Comparison of ENCODE assay signal across 8 cellular contexts in the genomic region with DNA sequence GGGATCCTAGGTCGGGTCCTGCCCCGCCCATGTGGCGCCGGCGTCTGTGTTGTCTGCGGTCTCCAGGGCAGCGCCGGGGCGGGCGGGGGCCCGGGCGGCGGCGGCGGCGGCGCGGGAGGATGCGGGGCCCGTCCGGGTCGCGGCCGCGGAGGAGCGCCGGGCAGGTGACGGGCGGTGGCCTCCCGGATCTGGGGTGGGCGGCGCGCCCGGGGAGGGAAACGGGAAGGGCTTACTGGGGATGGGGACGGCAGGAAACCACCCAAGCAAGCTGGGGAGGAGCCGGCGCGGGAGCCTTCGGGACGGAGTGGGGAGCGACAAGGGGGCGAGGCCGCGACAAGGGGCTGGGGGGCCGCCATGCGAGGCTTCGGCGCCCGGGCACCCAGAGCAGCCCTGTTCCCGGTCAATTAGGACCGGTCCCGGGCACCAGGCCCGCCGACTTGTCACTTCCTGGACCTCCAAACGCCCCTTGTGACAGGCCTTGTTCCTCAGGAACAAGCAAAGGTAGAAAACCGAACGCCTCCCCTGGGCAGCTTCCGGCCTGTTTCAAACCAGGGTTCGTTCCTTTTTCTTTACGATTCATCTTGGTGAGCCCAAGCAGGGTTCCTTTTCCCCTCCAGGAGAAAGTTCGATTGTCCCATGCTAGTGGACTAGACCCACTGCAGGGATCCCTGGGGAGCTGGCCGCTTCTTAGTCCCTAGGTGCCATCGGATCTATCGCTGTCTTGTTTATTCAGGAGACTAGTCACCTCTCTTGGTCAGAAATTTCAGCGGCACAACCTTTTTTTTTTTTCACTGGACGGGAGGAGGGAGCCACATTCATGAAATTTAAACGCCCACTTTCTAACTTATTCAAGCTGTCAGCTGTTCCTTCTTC. TPM values are rescaled to one million over a fixed set of nuclear protein-coding genes. Genes with fewer than 3 reads are reported as not detected.
DNase-seq lines count a peak whose midpoint lies in the region; ATAC-seq and TF ChIP-seq lines count a peak whose summit lies in the region.

No MANE protein-coding gene starts in this region.

- H3K36me3 Mint-ChIP-seq in activated CD8-positive, alpha-beta memory T cell treated with anti-CD3 and anti-CD28 coated beads, Interleukin-2, amount 10 ng/mL, durations not matched to agents 7 days and 5 days: peaks cover 5% of the 10 kb centered on the region
- H3K36me3 Mint-ChIP-seq in mesothelial cell of epicardium: peaks cover 11% of the 10 kb centered on the region

- peaks cover 15% of the 10 kb centered on the region for H3K27me3 Mint-ChIP-seq in activated CD8-positive, alpha-beta memory T cell treated with anti-CD3 and anti-CD28 coated beads, Interleukin-2, amount 10 ng/mL, durations not matched to agents 7 days and 5 days
- peaks cover 13% of the 10 kb centered on the region for H3K27me3 Mint-ChIP-seq in mesothelial cell of epicardium (ENCODE audit: low read depth)

- CTCF ChIA-PET in activated CD8-positive, alpha-beta memory T cell treated with anti-CD3 and anti-CD28 coated beads, Interleukin-2, amount 10 ng/mL, durations not matched to agents 7 days and 5 days (lab: Charles Lee): interaction anchor here (0.6 to 1.6 kb wide), 12 partner anchors 13 to 301 kb away, joined by 3 to 7 read pairs (median 3); no protein-coding TSS in a partner anchor

- H3K4me1 Mint-ChIP-seq in activated CD8-positive, alpha-beta memory T cell treated with anti-CD3 and anti-CD28 coated beads, Interleukin-2, amount 10 ng/mL, durations not matched to agents 7 days and 5 days: peaks cover 28% of the 10 kb centered on the region
- H3K4me1 Mint-ChIP-seq in mesothelial cell of epicardium: peaks cover 12% of the 10 kb centered on the region

- peak; percentile 58 for ATAC-seq in GM21447 (IDR thresholded peaks at IDR 0.05; ENCODE audit: unreplicated experiment)
- ATAC-seq in activated CD8-positive, alpha-beta memory T cell treated with anti-CD3 and anti-CD28 coated beads, Interleukin-2, amount 10 ng/mL, durations not matched to agents 7 days and 5 days: peak; percentile 78

- TF ChIP-seq CTCF in mesothelial cell of epicardium (IDR thresholded peaks at IDR 0.05; ENCODE audit: unreplicated experiment): no peak

- H3K27ac Mint-ChIP-seq in activated CD8-positive, alpha-beta memory T cell treated with anti-CD3 and anti-CD28 coated beads, Interleukin-2, amount 10 ng/mL, durations not matched to agents 7 days and 5 days: peak overlapping the region; percentile 82
- peak overlapping the region; percentile 91 for H3K27ac Mint-ChIP-seq in mesothelial cell of epicardium

- no peaks in the 10 kb centered on the region for H3K9me3 Mint-ChIP-seq in activated CD8-positive, alpha-beta memory T cell treated with anti-CD3 and anti-CD28 coated beads, Interleukin-2, amount 10 ng/mL, durations not matched to agents 7 days and 5 days (ENCODE audit: low read depth)
- H3K9me3 Mint-ChIP-seq in mesothelial cell of epicardium: no peaks in the 10 kb centered on the region

- peak overlapping the region; percentile 80 for H3K4me3 Mint-ChIP-seq in activated CD8-positive, alpha-beta memory T cell treated with anti-CD3 and anti-CD28 coated beads, Interleukin-2, amount 10 ng/mL, durations not matched to agents 7 days and 5 days
- peak overlapping the region; percentile 82 for H3K4me3 Mint-ChIP-seq in mesothelial cell of epicardium

- peak; percentile 8 for DNase-seq in Ammon's horn (ENCODE audit: low spot score)
- peak; percentile 6 for DNase-seq in NCI-H2227 treated with DMSO at 0.1 percent for 48 hours (lab: John Stamatoyannopoulos, UW)
- peak; percentile 72 for DNase-seq in activated CD8-positive, alpha-beta memory T cell treated with anti-CD3 and anti-CD28 coated beads, Interleukin-2, amount 10 ng/mL, durations not matched to agents 7 days and 5 days
- peak; percentile 50 for DNase-seq in epidermal melanocyte (ENCODE audit: insufficient read length, low spot score)
- DNase-seq in mesothelial cell of epicardium (ENCODE audit: low spot score in 2 of 2, unreplicated experiment in 2 of 2): peak; percentile 30 to 70
- DNase-seq in stimulated activated CD8-positive, alpha-beta memory T cell treated with anti-CD3 and anti-CD28 coated beads, Interleukin-2, amount 100 ng/mL, for 1 hour (ENCODE audit: low read depth in 2 of 2): peak; percentile 15 to 31
- no peak for DNase-seq in NCI-H524 treated with DMSO at 0.1 percent for 48 hours (lab: John Stamatoyannopoulos, UW)

RNA-seq across cellular contexts. Expression of gene JHY, which starts 0.5 kb away (rescaled TPM):
- total RNA-seq in activated CD8-positive, alpha-beta memory T cell treated with anti-CD3 and anti-CD28 coated beads, Interleukin-2, amount 10 ng/mL, durations not matched to agents 7 days and 5 days: 1 to 10 TPM; 3.2 to 4.3 TPM
- total RNA-seq in mesothelial cell of epicardium: 6.4 to 7.4 TPM (median 6.8 TPM) in 3 replicates

RNA-seq across cellular contexts. Expression of gene CRTAM, which starts 44.7 kb away (rescaled TPM):
- total RNA-seq in activated CD8-positive, alpha-beta memory T cell treated with anti-CD3 and anti-CD28 coated beads, Interleukin-2, amount 10 ng/mL, durations not matched to agents 7 days and 5 days: 10 to 100 TPM in 1 of 2 experiments, 1 to 10 TPM in 1; 8.1 to 15.3 TPM
- total RNA-seq in mesothelial cell of epicardium: not detected in 3 replicates
